ENCODE assay signal across 9 cellular contexts in the genomic region with DNA sequence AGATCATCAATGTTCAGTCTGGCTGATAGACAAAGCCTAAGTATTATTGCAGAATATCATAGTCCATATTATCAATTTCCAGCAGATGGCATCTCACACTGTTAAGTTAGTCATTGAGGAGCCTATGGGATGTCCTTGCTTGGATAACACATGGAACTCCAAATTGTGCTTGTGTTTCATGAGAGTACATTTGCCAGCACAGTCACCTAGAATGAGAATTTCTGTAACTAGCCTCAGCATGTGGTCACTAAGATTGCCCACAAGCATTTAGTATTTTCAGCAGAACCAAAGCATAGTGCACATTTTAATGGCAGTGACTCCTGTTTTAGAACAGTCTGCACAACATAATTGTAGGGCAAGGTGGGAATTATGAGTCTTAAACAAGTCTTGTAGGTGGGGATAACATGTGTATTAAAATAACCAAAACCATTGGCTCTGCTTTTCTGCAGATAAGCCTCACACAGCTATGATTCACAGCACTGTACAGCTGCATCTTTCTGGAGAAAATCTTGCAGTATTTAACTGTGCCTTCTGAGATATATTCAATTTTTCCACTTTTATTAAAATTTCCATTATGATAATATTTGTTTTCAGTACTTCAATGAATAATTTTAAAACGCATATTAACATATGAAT.
DNase-seq lines count a peak whose midpoint lies in the region; ATAC-seq and TF ChIP-seq lines count a peak whose summit lies in the region.
"Had no signal": no experiment of that assay in that cellular context is flagged by ENCODE, and none has a peak within 500 bp of the region (broad histone marks: within the 10 kb centered on the region; RNA-seq: fewer than 3 reads in every experiment).

No MANE protein-coding gene starts in this region.

- intact Hi-C loops in MCF 10A (cut with micrococcal nuclease) (loop anchor here (1.0 to 5.0 kb wide), 4 partner anchors 223 to 1303 kb away; no protein-coding TSS in a partner anchor), breast epithelium (cut with DNase I; ENCODE audit: low total_unique reads) (no loop called here), sciatic nerve (cut with DNase I) (no loop called here)

- H3K4me2 ChIP-seq in fibroblast of lung (ENCODE audit: extremely low read depth, insufficient read depth, low read length): no peak overlapping the region

- no peak overlapping the region for H3K4me3 Mint-ChIP-seq in MCF 10A (ENCODE audit: unreplicated experiment)
- no peak overlapping the region for H3K4me3 Mint-ChIP-seq in type B pancreatic cell
- H3K4me3 Mint-ChIP-seq: CD4-positive, CD25-positive, alpha-beta regulatory T cell had no signal

- no peaks in the 10 kb centered on the region for H3K4me1 Mint-ChIP-seq in MCF 10A (ENCODE audit: insufficient read depth, unreplicated experiment)
- peaks cover 3% of the 10 kb centered on the region for H3K4me1 Mint-ChIP-seq in type B pancreatic cell (ENCODE audit: unreplicated experiment)
- H3K4me1 Mint-ChIP-seq: CD4-positive, CD25-positive, alpha-beta regulatory T cell had no signal

- 80 to 89% methylated on average over 1 of the region's 1 CpG for WGBS in gastroesophageal sphincter (ENCODE audit: low coverage in 1 of 2), 2 donors

- CTCF ChIA-PET in MCF 10A (lab: Yijun Ruan, JAX): interaction anchor here (0.6 to 3.9 kb wide), 16 partner anchors 9 to 1444 kb away, joined by 3 to 35 read pairs (median 3); no protein-coding TSS in a partner anchor

- no peak overlapping the region for H3K9ac ChIP-seq in fibroblast of lung (ENCODE audit: insufficient read depth, low read length)

- no peak overlapping the region for H2AFZ ChIP-seq in fibroblast of lung (ENCODE audit: low read length)

- H3K27ac ChIP-seq in breast epithelium (no peak overlapping the region), fibroblast of lung (ENCODE audit: insufficient read depth, low read length) (no peak overlapping the region), gastroesophageal sphincter (no peak overlapping the region)

- ATAC-seq in gastroesophageal sphincter (no peak), sciatic nerve (no peak)

- POLR2A ChIA-PET in MCF 10A (lab: Yijun Ruan, JAX): no interaction called here

- no peaks in the 10 kb centered on the region for H4K20me1 ChIP-seq in fibroblast of lung (ENCODE audit: control insufficient read depth, extremely low read depth, insufficient read depth, low read length)

- no peaks in the 10 kb centered on the region for H3K27me3 Mint-ChIP-seq in MCF 10A (ENCODE audit: insufficient read depth, unreplicated experiment)
- peaks cover 15% of the 10 kb centered on the region for H3K27me3 Mint-ChIP-seq in type B pancreatic cell
- H3K27me3 Mint-ChIP-seq: CD4-positive, CD25-positive, alpha-beta regulatory T cell had no signal

- H3K79me2 ChIP-seq in fibroblast of lung (ENCODE audit: control insufficient read depth, insufficient read depth, low read length): no peaks in the 10 kb centered on the region

- TF ChIP-seq CTCF in MCF 10A (IDR thresholded peaks at IDR 0.05; ENCODE audit: unreplicated experiment) (peak; percentile 56), breast epithelium (IDR thresholded peaks at IDR 0.05) (peak in 1 of 3 donors; percentile 44), fibroblast of lung (conservative IDR thresholded peaks at IDR 0.05 in 1 of 2, IDR thresholded peaks at IDR 0.05 in 1 of 2; ENCODE audit: low read depth in 1 of 2, low read length in 2 of 2) (peak; percentile 22 to 48), type B pancreatic cell (conservative IDR thresholded peaks at IDR 0.05) (peak; percentile 38), gastroesophageal sphincter (IDR thresholded peaks at IDR 0.05) (no peak)

- H3K27ac Mint-ChIP-seq in MCF 10A (ENCODE audit: low read depth, unreplicated experiment) (no peak overlapping the region), type B pancreatic cell (no peak overlapping the region)
- H3K27ac Mint-ChIP-seq: CD4-positive, CD25-positive, alpha-beta regulatory T cell had no signal

- H3K36me3 ChIP-seq in breast epithelium: no peaks in the 10 kb centered on the region
- H3K36me3 ChIP-seq in fibroblast of lung (ENCODE audit: control insufficient read depth, insufficient read depth, low read length): no peaks in the 10 kb centered on the region
- no peaks in the 10 kb centered on the region for H3K36me3 ChIP-seq in gastroesophageal sphincter
- no peaks in the 10 kb centered on the region; the same call in 1 of the 2 replicates for H3K36me3 ChIP-seq in H7 (replicated peaks; ENCODE audit: control insufficient read depth, insufficient read depth, low read length)

- no peaks in the 10 kb centered on the region for H3K9me3 ChIP-seq in breast epithelium
- no peaks in the 10 kb centered on the region for H3K9me3 ChIP-seq in fibroblast of lung (ENCODE audit: control insufficient read depth, insufficient read depth, low read depth, low read length)
- H3K9me3 ChIP-seq in gastroesophageal sphincter: no peaks in the 10 kb centered on the region

- DNase-seq in MCF 10A (ENCODE audit: unreplicated experiment) (peak; percentile 63), breast epithelium (ENCODE audit: low spot score in 2 of 2) (no peak), NCI-H524 (lab: John Stamatoyannopoulos, UW) (peak; percentile 13 to 78), fibroblast of lung (ENCODE audit: low read depth in 2 of 2) (peak; percentile 71 to 76), type B pancreatic cell (ENCODE audit: extremely low spot score, unreplicated experiment) (no peak), H7 (no peak), sciatic nerve (ENCODE audit: low spot score) (no peak)
- DNase-seq: CD4-positive, CD25-positive, alpha-beta regulatory T cell had no signal

- H3K4me3 ChIP-seq in breast epithelium (no peak overlapping the region), fibroblast of lung (replicated peaks in 1 of 4; ENCODE audit: control extremely low read depth in 1 of 4, insufficient read depth in 1 of 4, low read depth in 3 of 4, low read length in 4 of 4) (no peak overlapping the region), gastroesophageal sphincter (no peak overlapping the region), H7 (ENCODE audit: insufficient read depth, low read depth, low read length) (no peak overlapping the region)

- no peak for TF ChIP-seq EP300 in gastroesophageal sphincter (IDR thresholded peaks at IDR 0.05)

- BruUV-seq in MCF 10A (replicated peaks; lab: Mats Ljungman, UMichigan): no TSS peak

- H3K4me1 ChIP-seq in breast epithelium: no peaks in the 10 kb centered on the region
- no peaks in the 10 kb centered on the region for H3K4me1 ChIP-seq in fibroblast of lung (ENCODE audit: control insufficient read depth, extremely low read depth, insufficient read depth, low read length)
- no peaks in the 10 kb centered on the region for H3K4me1 ChIP-seq in gastroesophageal sphincter

- H3K36me3 Mint-ChIP-seq in MCF 10A (ENCODE audit: insufficient read depth, unreplicated experiment) (no peaks in the 10 kb centered on the region), type B pancreatic cell (no peaks in the 10 kb centered on the region)
- H3K36me3 Mint-ChIP-seq: CD4-positive, CD25-positive, alpha-beta regulatory T cell had no signal

- no peaks in the 10 kb centered on the region for H3K27me3 ChIP-seq in breast epithelium
- no peaks in the 10 kb centered on the region for H3K27me3 ChIP-seq in fibroblast of lung (ENCODE audit: control insufficient read depth, insufficient read depth, low read length)
- no peaks in the 10 kb centered on the region for H3K27me3 ChIP-seq in gastroesophageal sphincter
- no peaks in the 10 kb centered on the region for H3K27me3 ChIP-seq in H7 (ENCODE audit: control insufficient read depth, insufficient read depth, low read length)

- H3K9me3 Mint-ChIP-seq in MCF 10A (ENCODE audit: unreplicated experiment): no peaks in the 10 kb centered on the region
- H3K9me3 Mint-ChIP-seq in type B pancreatic cell: no peaks in the 10 kb centered on the region

- TF ChIP-seq POLR2A in breast epithelium (IDR thresholded peaks at IDR 0.05) (no peak), gastroesophageal sphincter (IDR thresholded peaks at IDR 0.05) (no peak)

Comparison
In these comparisons a context has a peak if more than half of its experiments do, and no peak if none do; other contexts are left out.
1. DNase-seq: peak in MCF 10A (single experiment), NCI-H524 (2 of 2) and fibroblast of lung (2 of 2); none in breast epithelium (0 of 2), type B pancreatic cell (single experiment), H7 (single experiment) and sciatic nerve (single experiment).
2. CTCF ChIP-seq: peak in MCF 10A (single experiment), fibroblast of lung (2 of 2) and type B pancreatic cell (single experiment); none in gastroesophageal sphincter (0 of 4).